ENCODE assay signal across 11 cellular contexts in genomic region chr1:157154940-157155514, GRCh38. TPM values are rescaled to one million over a fixed set of nuclear protein-coding genes. Genes with fewer than 3 reads are reported as not detected.
DNase-seq lines count a peak whose midpoint lies in the region; ATAC-seq and TF ChIP-seq lines count a peak whose summit lies in the region.
"Had no signal": no experiment of that assay in that cellular context is flagged by ENCODE, and none has a peak within 500 bp of the region (broad histone marks: within the 10 kb centered on the region; RNA-seq: fewer than 3 reads in every experiment).

No MANE protein-coding gene starts in this region.

- H3K4me1 ChIP-seq in Panc1 (ENCODE audit: control insufficient read depth, insufficient read depth, low read length) (no peaks in the 10 kb centered on the region; the same call in none of the 2 replicates), muscle layer of duodenum (ENCODE audit: control insufficient read depth in 1 of 2, insufficient read depth in 2 of 2, low read length in 2 of 2) (peaks cover 9 to 19% of the 10 kb centered on the region in 2 donors)

- no peak for TF ChIP-seq CTCF in Panc1 (IDR thresholded peaks at IDR 0.05)

- intact Hi-C loops in Panc1 (cut with micrococcal nuclease; ENCODE audit: unreplicated experiment), result no loop called here

- POLR2A ChIA-PET in Panc1 (lab: Charles Lee), result interaction anchor here (0.6 to 1.1 kb wide), 2 partner anchors 60 to 349 kb away, joined by 3 read pairs; no protein-coding TSS in a partner anchor

- H3K27ac ChIP-seq in Panc1 (ENCODE audit: low read length) (no peak overlapping the region), muscle layer of duodenum (ENCODE audit: low read length) (peak overlapping the region; percentile 39)

- H3K36me3 ChIP-seq in Panc1 (ENCODE audit: control insufficient read depth, insufficient read depth, low read length), result no peaks in the 10 kb centered on the region
- H3K36me3 ChIP-seq in muscle layer of duodenum (ENCODE audit: control insufficient read depth in 1 of 2, insufficient read depth in 2 of 2, low read length in 2 of 2), result no peaks in the 10 kb centered on the region

- H3K27me3 ChIP-seq in Panc1 (ENCODE audit: control insufficient read depth, insufficient read depth, low read length) (0 out of 2 replicates have a peak, but pooled peaks cover 4% of the 10 kb centered on the region), muscle layer of duodenum (ENCODE audit: low read depth, low read length) (no peaks in the 10 kb centered on the region)

- ATAC-seq in Panc1, result peak; percentile 59
- no peak for ATAC-seq in GM21390 (IDR thresholded peaks at IDR 0.05; ENCODE audit: unreplicated experiment)

- TF ChIP-seq POLR2A in erythroblast (IDR thresholded peaks at IDR 0.05; ENCODE audit: low read length), result no peak

- in situ Hi-C loops in Caki2 (cut with HindIII; ENCODE audit: low pct_unique_long_range_greater_than_20kb, low sequenced_read_pairs) (no loop called here), Panc1 (cut with HindIII; ENCODE audit: low pct_unique_long_range_greater_than_20kb, low sequenced_read_pairs) (no loop called here)

- CTCF ChIA-PET in Panc1 (lab: Charles Lee), result interaction anchor here (0.7 to 4.3 kb wide), 2 partner anchors 16 to 65 kb away, joined by 9 to 85 read pairs; no protein-coding TSS in a partner anchor

- no peak overlapping the region for H3K4me3 ChIP-seq in Panc1 (ENCODE audit: low read depth in 2 of 2, low read length in 2 of 2)
- H3K4me3 ChIP-seq in muscle layer of duodenum (ENCODE audit: low read depth in 1 of 2, low read length in 2 of 2), result no peak overlapping the region

- H3K9me3 ChIP-seq in Panc1 (ENCODE audit: control insufficient read depth, insufficient read depth, low read depth, low read length) (no peaks in the 10 kb centered on the region), muscle layer of duodenum (ENCODE audit: control insufficient read depth in 1 of 2, low read length in 2 of 2) (no peaks in the 10 kb centered on the region)

- DNase-seq in Caki2 (ENCODE audit: low read depth) (peak; percentile 70), Panc1 (ENCODE audit: low read depth, low spot score) (no peak), erythroblast (lab: John Stamatoyannopoulos, UW) (peak; percentile 83 to 87), HuH-7.5 (ENCODE audit: low spot score) (no peak), D341Med (ENCODE audit: low spot score) (no peak)
- DNase-seq in stimulated activated naive CD4-positive, alpha-beta T cell (lab: John Stamatoyannopoulos, UW), result no peak
- DNase-seq: activated naive CD4-positive, alpha-beta T cell treated with anti-CD3 and anti-CD28 coated beads for 36 hours; GF-D8; NK-92 treated with Interleukin-12 subunit alpha and Interleukin-12 subunit beta, amount 100 ng/mL, for 24 hours had no signal

- no TSS peak for BruUV-seq in Panc1 (replicated peaks; lab: Mats Ljungman, UMichigan)

RNA-seq across cellular contexts. Expression of gene ETV3, which starts 16.8 kb away (rescaled TPM):
- 5.2 and 7.3 TPM in 2 replicates for total RNA-seq in Caki2 (2014; rRNA removed; shearing (Covaris generic); ENCODE audit: low replicate concordance)
- total RNA-seq in Panc1 (2021; ENCODE audit: unreplicated experiment), result 22.2 TPM
- polyA plus RNA-seq in Panc1 (2012; ENCODE audit: insufficient read length), result 8.9 TPM

RNA-seq across cellular contexts. Expression of gene ETV3L, which starts 55.4 kb away (rescaled TPM):
- not detected in 2 replicates for total RNA-seq in Caki2 (2014; rRNA removed; shearing (Covaris generic); ENCODE audit: low replicate concordance)
- total RNA-seq in Panc1 (2021; ENCODE audit: unreplicated experiment), result not detected
- not detected for polyA plus RNA-seq in Panc1 (2012; ENCODE audit: insufficient read length)
- total RNA-seq: activated naive CD4-positive, alpha-beta T cell treated with anti-CD3 and anti-CD28 coated beads for 36 hours had no signal

Comparison
In these comparisons a context has a peak if more than half of its experiments do, and no peak if none do; other contexts are left out.
1. DNase-seq: peak in Caki2 (single experiment) and erythroblast (2 of 2); none in Panc1 (single experiment), HuH-7.5 (single experiment), stimulated activated naive CD4-positive, alpha-beta T cell (0 of 6) and D341Med (single experiment).